Comparison of ENCODE assay signal across 10 cellular contexts in the genomic region with DNA sequence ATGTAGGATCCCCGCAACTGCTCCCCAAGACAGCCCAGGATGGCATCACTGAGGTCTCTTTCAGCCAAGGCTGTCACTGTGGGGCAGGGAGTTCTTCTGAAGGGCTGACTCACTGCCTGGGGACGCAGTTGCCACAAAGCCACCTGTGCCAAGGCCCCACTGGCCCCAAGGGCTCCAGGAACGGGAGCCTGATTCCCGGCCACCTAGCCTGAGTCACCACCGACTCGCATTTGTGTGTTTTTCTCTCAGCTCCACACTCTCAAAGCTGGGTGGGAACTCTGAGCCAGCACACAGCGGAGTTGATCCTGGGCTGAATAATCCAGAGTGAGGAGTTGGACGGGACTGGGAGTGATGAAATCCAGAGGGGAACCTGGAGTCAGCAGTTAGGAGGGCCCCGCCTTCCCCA. TPM values are rescaled to one million over a fixed set of nuclear protein-coding genes. Genes with fewer than 3 reads are reported as not detected.
DNase-seq lines count a peak whose midpoint lies in the region; ATAC-seq and TF ChIP-seq lines count a peak whose summit lies in the region.
"Not testable (repeated sequence)": the region's sequence is repeated elsewhere in the genome, so short reads cannot be mapped to it uniquely, and the experiment has no call there.
"Had no signal": no experiment of that assay in that cellular context is flagged by ENCODE, and none has a peak within 500 bp of the region (broad histone marks: within the 10 kb centered on the region; RNA-seq: fewer than 3 reads in every experiment).

No MANE protein-coding gene starts in this region.

- intact Hi-C loops in HCT116 (cut with micrococcal nuclease); PC-3 (cut with micrococcal nuclease); left lung (cut with DNase I); gastrocnemius medialis (cut with DNase I; ENCODE audit: low total_unique reads); upper lobe of right lung (cut with DNase I): not testable (repeated sequence)

- not testable (repeated sequence) for H3K27ac ChIP-seq in HCT116 (ENCODE audit: low read depth, low read length); PC-3 (ENCODE audit: low read length); RWPE2 (ENCODE audit: poor library complexity, severe bottlenecking); foreskin keratinocyte; left lung; lung (ENCODE audit: low read depth in 1 of 2, low read length in 1 of 2); gastrocnemius medialis; upper lobe of right lung

- not testable (repeated sequence) for H3K4me1 ChIP-seq in HCT116 (ENCODE audit: control insufficient read depth in 1 of 2, insufficient read depth in 2 of 2, low read length in 2 of 2); PC-3 (ENCODE audit: insufficient read depth, low read length); RWPE2 (ENCODE audit: insufficient read depth, poor library complexity, severe bottlenecking); foreskin keratinocyte; left lung; lung (ENCODE audit: control insufficient read depth in 2 of 2, insufficient read depth in 2 of 2, low read length in 2 of 2); gastrocnemius medialis; upper lobe of right lung

- not testable (repeated sequence) for H3F3A ChIP-seq in PC-3 (ENCODE audit: low read length, unreplicated experiment)

- TF ChIP-seq CTCF in HCT116 (IDR thresholded peaks at IDR 0.05 in 2 of 3, conservative IDR thresholded peaks at IDR 0.05 in 1 of 3; ENCODE audit: borderline replicate concordance in 1 of 3, insufficient read depth in 1 of 3, low read depth in 2 of 3, low read length in 2 of 3); PC-3 (conservative IDR thresholded peaks at IDR 0.05; ENCODE audit: low read depth, low read length); RWPE2 (IDR thresholded peaks at IDR 0.05; ENCODE audit: poor library complexity, severe bottlenecking); foreskin keratinocyte (conservative IDR thresholded peaks at IDR 0.05); left lung (IDR thresholded peaks at IDR 0.05); lung (IDR thresholded peaks at IDR 0.05; ENCODE audit: control extremely low read depth, extremely low read depth); gastrocnemius medialis (IDR thresholded peaks at IDR 0.05 in 4 of 5, conservative IDR thresholded peaks at IDR 0.05 in 1 of 5); upper lobe of right lung (IDR thresholded peaks at IDR 0.05): not testable (repeated sequence)

- not testable (repeated sequence) for H3K27me3 ChIP-seq in HCT116 (ENCODE audit: insufficient read depth, low read length); PC-3 (ENCODE audit: low read length); RWPE2 (ENCODE audit: insufficient read depth, poor library complexity, severe bottlenecking); foreskin keratinocyte; left lung; lung (ENCODE audit: control insufficient read depth, insufficient read depth); gastrocnemius medialis; upper lobe of right lung

- H3K79me2 ChIP-seq in HCT116 (ENCODE audit: insufficient read depth, low read length); PC-3 (ENCODE audit: low read length): not testable (repeated sequence)

- H4K20me1 ChIP-seq in HCT116 (ENCODE audit: insufficient read depth); PC-3 (ENCODE audit: low read length): not testable (repeated sequence)

- not testable (repeated sequence) for H3K4me3 ChIP-seq in HCT116 (replicated peaks in 1 of 2; ENCODE audit: low read depth in 1 of 2, low read length in 2 of 2); PC-3 (ENCODE audit: low read length); RWPE2 (ENCODE audit: severe bottlenecking); left lung; lung; gastrocnemius medialis; upper lobe of right lung

- not testable (repeated sequence) for H3K36me3 ChIP-seq in HCT116 (ENCODE audit: control insufficient read depth in 1 of 2, insufficient read depth in 2 of 2, low read length in 2 of 2); PC-3 (ENCODE audit: low read depth, low read length); RWPE2 (ENCODE audit: low read depth); left lung; lung (ENCODE audit: control insufficient read depth in 2 of 2, insufficient read depth in 2 of 2, low read length in 2 of 2); gastrocnemius medialis; upper lobe of right lung

- H3K9me2 ChIP-seq in HCT116 (ENCODE audit: insufficient read depth); PC-3 (replicated peaks; ENCODE audit: low read length): not testable (repeated sequence)

- not testable (repeated sequence) for TF ChIP-seq POLR2A in HCT116 (IDR thresholded peaks at IDR 0.05; ENCODE audit: borderline replicate concordance, extremely low read depth, insufficient read depth, insufficient read length); gastrocnemius medialis (IDR thresholded peaks at IDR 0.05)

- WGBS in lung, 2 donors = 52% methylated on average over 5 of the region's 9 CpGs; no CpG with 5 or more reads in 1 of the 2 donors

- POLR2A ChIA-PET in HCT116 (lab: Charles Lee); PC-3 (lab: Charles Lee; ENCODE audit: unreplicated experiment): not testable (repeated sequence)

- not testable (repeated sequence) for BruUV-seq in HCT116 (replicated peaks; lab: Mats Ljungman, UMichigan); PC-3 (replicated peaks; lab: Mats Ljungman, UMichigan)

- RAD21 ChIA-PET in HCT116 (lab: Charles Lee; ENCODE audit: low non-redundant PET in 1 of 2, low total read pairs in 2 of 2, uncharacterized antibody in 2 of 2, unreplicated experiment in 2 of 2) = not testable (repeated sequence)

- H2AFZ ChIP-seq in HCT116 (ENCODE audit: low read depth, low read length, poor library complexity, severe bottlenecking); PC-3 (ENCODE audit: low read length): not testable (repeated sequence)

- not testable (repeated sequence) for TF ChIP-seq RAD21 in HCT116 (IDR thresholded peaks at IDR 0.05; ENCODE audit: low read depth)

- H3K4me2 ChIP-seq in HCT116 (ENCODE audit: low read length); PC-3 (ENCODE audit: low read length): not testable (repeated sequence)

- in situ Hi-C loops in gastrocnemius medialis (cut with MboI; ENCODE audit: low sequenced_read_pairs in 4 of 4) = not testable (repeated sequence)

- not testable (repeated sequence) for DNase-seq in HCT116 (ENCODE audit: low read depth, low spot score); PC-3; RWPE2 (ENCODE audit: low spot score); foreskin keratinocyte; left lung; lung (ENCODE audit: low spot score); gastrocnemius medialis; upper lobe of right lung

- H3K9me3 ChIP-seq in HCT116 (ENCODE audit: control insufficient read depth in 1 of 2, insufficient read depth in 1 of 2, low read depth in 1 of 2, low read length in 2 of 2); PC-3 (ENCODE audit: low read length); RWPE2 (ENCODE audit: severe bottlenecking); left lung; lung (ENCODE audit: control insufficient read depth in 2 of 2, insufficient read depth in 1 of 2, low read length in 1 of 2); gastrocnemius medialis; upper lobe of right lung: not testable (repeated sequence)

- not testable (repeated sequence) for H3K9ac ChIP-seq in HCT116 (ENCODE audit: low read length); PC-3 (ENCODE audit: low read length)

- CTCF ChIA-PET in HCT116 (lab: Charles Lee); PC-3 (lab: Charles Lee): not testable (repeated sequence)

- ATAC-seq in HCT116 (peak; percentile 63), PC-3 (peak; percentile 63), RWPE2 (ENCODE audit: low read depth) (peak; percentile 80), foreskin keratinocyte (peak; percentile 84), left lung (peak; percentile 83), lung (ENCODE audit: insufficient read depth, low FRiP score) (peak; percentile 61), gastrocnemius medialis (peak; percentile 83 to 92), upper lobe of right lung (peak; percentile 77)

RNA-seq across cellular contexts. Expression of a gene that starts 37.1 kb away (rescaled TPM):
- not detected for total RNA-seq in HCT116 (2021; ENCODE audit: unreplicated experiment)
- polyA plus RNA-seq in HCT116 (2012) = 0.04 TPM in 1 of 2 replicates, not detected in the other
- total RNA-seq in PC-3 (2014; rRNA removed) = not detected in 2 replicates
- 6.6 and 18.8 TPM in 2 replicates for total RNA-seq in foreskin keratinocyte
- polyA plus RNA-seq in foreskin keratinocyte = 10.5 and 36.4 TPM in 2 replicates
- under 1 TPM in 1 of 2 donors, not detected in 1; 0.45 TPM for total RNA-seq in left lung
- under 1 TPM in 1 of 2 donors, not detected in 1; 0.64 TPM for total RNA-seq in lung
- 1 to 10 TPM; 1.7 to 2.1 TPM for polyA plus RNA-seq in lung
- total RNA-seq in gastrocnemius medialis = under 1 TPM in 1 of 4 donors, not detected in 3; 0.22 TPM
- total RNA-seq in upper lobe of right lung = not detected
- total RNA-seq: Caco-2; CD4-positive, alpha-beta T cell had no signal
